In genomic region chr16:4899474-4899846, GRCh38 we compare ENCODE assay signal across 24 cellular contexts. TPM values are rescaled to one million over a fixed set of nuclear protein-coding genes. Genes with fewer than 3 reads are reported as not detected.
DNase-seq lines count a peak whose midpoint lies in the region; FAIRE-seq and TF ChIP-seq lines count a peak whose summit lies in the region.
"Had no signal": no experiment of that assay in that cellular context is flagged by ENCODE, and none has a peak within 500 bp of the region (broad histone marks: within the 10 kb centered on the region; RNA-seq: fewer than 3 reads in every experiment).

No MANE protein-coding gene starts in this region.

- H3K4me3 Mint-ChIP-seq in MCF 10A (ENCODE audit: unreplicated experiment) (no peak overlapping the region), type B pancreatic cell (no peak overlapping the region)
- H3K4me3 Mint-ChIP-seq: CD4-positive, alpha-beta T cell; GM23338; HFFc6; IgD-negative memory B cell had no signal

- 79 to 88% (median 86%) methylated on average over 6 of the region's 6 CpGs for whole genome bisulfite sequencing in spleen, 5 donors

- H3K4me1 Mint-ChIP-seq in MCF 10A (ENCODE audit: insufficient read depth, unreplicated experiment) (no peaks in the 10 kb centered on the region), type B pancreatic cell (ENCODE audit: unreplicated experiment) (no peaks in the 10 kb centered on the region)
- H3K4me1 Mint-ChIP-seq: IgD-negative memory B cell had no signal

- CTCF ChIA-PET in MCF 10A (lab: Yijun Ruan, JAX) = interaction anchor here (0.6 to 1.7 kb wide), 4 partner anchors 56 to 193 kb away, joined by 3 to 5 read pairs (median 4); no protein-coding TSS in a partner anchor

- H2AFZ ChIP-seq in keratinocyte (ENCODE audit: control insufficient read depth, low read length) = no peak overlapping the region
- H2AFZ ChIP-seq: GM23338 had no signal

- H3K9me3 ChIP-seq in breast epithelium (peaks cover 0 to 4% of the 10 kb centered on the region in 2 donors), keratinocyte (ENCODE audit: control insufficient read depth, low read depth, low read length) (no peaks in the 10 kb centered on the region), spleen (peaks cover 0 to 9% (median 2%) of the 10 kb centered on the region in 8 donors)
- H3K9me3 ChIP-seq: A549 had no signal

- POLR2A ChIA-PET in MCF 10A (lab: Yijun Ruan, JAX) = interaction anchor here (0.7 to 1.9 kb wide), 2 partner anchors 16 to 36 kb away, joined by 4 to 6 read pairs; no protein-coding TSS in a partner anchor

- H3K4me1 ChIP-seq in breast epithelium = peaks cover 0 to 7% of the 10 kb centered on the region in 2 donors
- H3K4me1 ChIP-seq in keratinocyte (ENCODE audit: control insufficient read depth, extremely low read depth, insufficient read depth, low read length) = no peaks in the 10 kb centered on the region
- H3K4me1 ChIP-seq in spleen = no peaks in the 10 kb centered on the region
- H3K4me1 ChIP-seq: A549 had no signal

- FAIRE-seq in keratinocyte (lab: Jason Lieb, UNC) = peak; percentile 23
- FAIRE-seq: A549, GM12892, GM18507, H54 had no signal

- TF ChIP-seq CTCF in breast epithelium (IDR thresholded peaks at IDR 0.05) (no peak), MCF 10A (IDR thresholded peaks at IDR 0.05; ENCODE audit: unreplicated experiment) (no peak), keratinocyte (optimal IDR thresholded peaks at IDR 0.05 in 1 of 3, IDR thresholded peaks at IDR 0.05 in 1 of 3, conservative IDR thresholded peaks at IDR 0.05 in 1 of 3; ENCODE audit: extremely low read depth in 1 of 3, insufficient read depth in 2 of 3, low read length in 3 of 3) (no peak), type B pancreatic cell (conservative IDR thresholded peaks at IDR 0.05) (no peak), spleen (IDR thresholded peaks at IDR 0.05 in 8 of 11, conservative IDR thresholded peaks at IDR 0.05 in 3 of 11) (no peak)

- peaks cover 95% of the 10 kb centered on the region for H3K36me3 Mint-ChIP-seq in MCF 10A (ENCODE audit: insufficient read depth, unreplicated experiment)
- peaks cover 14% of the 10 kb centered on the region for H3K36me3 Mint-ChIP-seq in type B pancreatic cell
- H3K36me3 Mint-ChIP-seq: IgD-negative memory B cell had no signal

- H3K27ac Mint-ChIP-seq in MCF 10A (ENCODE audit: low read depth, unreplicated experiment) (no peak overlapping the region), type B pancreatic cell (peak overlapping the region; percentile 20)
- H3K27ac Mint-ChIP-seq: CD4-positive, alpha-beta T cell; GM23338; HFFc6; IgD-negative memory B cell had no signal

- no peaks in the 10 kb centered on the region for H3K79me2 ChIP-seq in keratinocyte (ENCODE audit: control insufficient read depth, insufficient read depth, low read length)

- H3K9ac ChIP-seq in keratinocyte (ENCODE audit: control insufficient read depth, extremely low read depth, insufficient read depth, low read length) = no peak overlapping the region

- H4K20me1 ChIP-seq in keratinocyte (ENCODE audit: control insufficient read depth, extremely low read depth, insufficient read depth, low read length) = no peaks in the 10 kb centered on the region

- no peak for TF ChIP-seq POLR2A in breast epithelium (IDR thresholded peaks at IDR 0.05)
- no peak for TF ChIP-seq POLR2A in spleen (IDR thresholded peaks at IDR 0.05)

- H3K9me3 Mint-ChIP-seq in MCF 10A (ENCODE audit: unreplicated experiment) (no peaks in the 10 kb centered on the region), type B pancreatic cell (no peaks in the 10 kb centered on the region)
- H3K9me3 Mint-ChIP-seq: CD4-positive, alpha-beta T cell had no signal

- no peak overlapping the region for H3K4me3 ChIP-seq in breast epithelium
- no peak overlapping the region for H3K4me3 ChIP-seq in keratinocyte (ENCODE audit: control insufficient read depth in 2 of 3, extremely low read depth in 1 of 3, insufficient read depth in 2 of 3, low read depth in 1 of 3, low read length in 3 of 3)
- H3K4me3 ChIP-seq in spleen = no peak overlapping the region
- H3K4me3 ChIP-seq: A549, GM23338 had no signal

- intact Hi-C loops in breast epithelium (cut with DNase I; ENCODE audit: low total_unique reads) = loop anchor here (2.0 kb wide), 1 partner anchor 53 kb away; the partner anchor contains the start of genes GLYR1 and UBN1
- intact Hi-C loops in MCF 10A (cut with micrococcal nuclease) = no loop called here
- intact Hi-C loops in spleen (cut with DNase I; ENCODE audit: low total_unique reads) = no loop called here

- H3K4me2 ChIP-seq in keratinocyte (ENCODE audit: control insufficient read depth, extremely low read depth, insufficient read depth, low read depth, low read length) = no peak overlapping the region
- H3K4me2 ChIP-seq: A549, GM23338 had no signal

- no peaks in the 10 kb centered on the region for H3K27me3 ChIP-seq in breast epithelium
- no peaks in the 10 kb centered on the region for H3K27me3 ChIP-seq in keratinocyte (ENCODE audit: control insufficient read depth, extremely low read depth, insufficient read depth, low read length)
- peaks cover 0 to 52% (median 5%) of the 10 kb centered on the region in 7 donors for H3K27me3 ChIP-seq in spleen (replicated peaks in 1 of 7)

- peak overlapping the region; percentile 38 to 78 for H3K27ac ChIP-seq in breast epithelium
- H3K27ac ChIP-seq in keratinocyte (ENCODE audit: control insufficient read depth, insufficient read depth, low read length) = no peak overlapping the region
- H3K27ac ChIP-seq in spleen = no peak overlapping the region
- H3K27ac ChIP-seq: 22Rv1, A549, C4-2B, HL-60 had no signal

- H3K36me3 ChIP-seq in breast epithelium (peaks cover 4% of the 10 kb centered on the region), keratinocyte (ENCODE audit: control insufficient read depth in 2 of 2, extremely low read depth in 1 of 2, insufficient read depth in 2 of 2, low read length in 2 of 2) (peaks cover 16 to 31% of the 10 kb centered on the region in 2 experiments), spleen (no peaks in the 10 kb centered on the region)

- BruUV-seq in MCF 10A (replicated peaks; lab: Mats Ljungman, UMichigan) = no TSS peak

- no peaks in the 10 kb centered on the region for H3K9me1 ChIP-seq in keratinocyte (ENCODE audit: control insufficient read depth, extremely low read depth, insufficient read depth, low read length)

- H3K27me3 Mint-ChIP-seq in MCF 10A (ENCODE audit: insufficient read depth, unreplicated experiment) (no peaks in the 10 kb centered on the region), type B pancreatic cell (no peaks in the 10 kb centered on the region)

- dilution Hi-C loops in keratinocyte (cut with MboI; ENCODE audit: extremely low pct_ligation_motif_present, low sequenced_read_pairs) = no loop called here

- no peak for DNase-seq in breast epithelium (ENCODE audit: low spot score in 2 of 2)
- DNase-seq in MCF 10A (ENCODE audit: unreplicated experiment) = no peak
- DNase-seq in keratinocyte (ENCODE audit: low read depth, low spot score) = no peak
- DNase-seq in type B pancreatic cell (ENCODE audit: extremely low spot score, unreplicated experiment) = no peak
- no peak for DNase-seq in globus pallidus (ENCODE audit: low spot score)
- no peak for DNase-seq in spleen
- DNase-seq: AML-193; CD4-positive, alpha-beta T cell; DMS153; DMS79; GDM1; HCEC 1CT; HFFc6 had no signal

RNA-seq across cellular contexts. Expression of gene PPL, which starts 37.5 kb away (rescaled TPM):
- total RNA-seq in breast epithelium = 100 to 1,000 TPM in 1 of 3 donors, 10 to 100 TPM in 2; 53.1 to 169 (median 97.5) TPM
- total RNA-seq in MCF 10A (2022) = 49.1 and 50.1 TPM in 2 replicates
- 23.5 to 26.6 TPM (median 25.3 TPM) in 3 replicates for polyA plus RNA-seq in keratinocyte
- 237 TPM for polyA plus RNA-seq in keratinocyte (2011; ENCODE audit: low read depth)
- 12.3 and 19.0 TPM in 2 replicates for polyA plus RNA-seq in keratinocyte (2011; cell fraction: cytosol; rRNA removed)
- polyA plus RNA-seq in keratinocyte (2011; cell fraction: nucleus; rRNA removed) = 72.2 and 79.3 TPM in 2 replicates
- 50.0 and 150 TPM in 2 replicates for polyA plus RNA-seq in keratinocyte (2012; ENCODE audit: low replicate concordance)
- polyA minus RNA-seq in keratinocyte = 41.8 to 81.9 TPM (median 44.7 TPM) in 3 replicates
- 23.4 TPM for polyA minus RNA-seq in keratinocyte (2011; cell fraction: cytosol; rRNA and poly(A)+ RNA removed)
- 53.6 and 54.8 TPM in 2 replicates for polyA minus RNA-seq in keratinocyte (2011; cell fraction: nucleus; rRNA and poly(A)+ RNA removed)
- 142 and 428 TPM in 2 replicates for total RNA-seq in type B pancreatic cell (ENCODE audit: low replicate concordance)
- total RNA-seq in spleen = under 1 TPM in 4 of 7 donors, not detected in 3; 0.18 to 0.37 (median 0.19) TPM
- under 1 TPM; 0.11 to 0.77 (median 0.29) TPM for polyA plus RNA-seq in spleen
- total RNA-seq: CD4-positive, alpha-beta T cell had no signal

RNA-seq across cellular contexts. Expression of gene UBN1, which starts 52.2 kb away (rescaled TPM):
- total RNA-seq in breast epithelium (10 to 100 TPM; 28.8 to 32.8 (median 29.1) TPM), MCF 10A (2022) (33.3 and 38.1 TPM in 2 replicates), type B pancreatic cell (ENCODE audit: low replicate concordance) (39.4 and 41.4 TPM in 2 replicates), spleen (10 to 100 TPM; 41.6 to 69.4 (median 58.9) TPM)
- polyA plus RNA-seq in keratinocyte (9.5 to 19.6 TPM (median 11.5 TPM) in 3 replicates), spleen (10 to 100 TPM in 1 of 3 donors, 1 to 10 TPM in 2; 4.8 to 16.2 (median 5.5) TPM)
- polyA plus RNA-seq in keratinocyte (2011; ENCODE audit: low read depth) = 92.6 TPM
- 11.5 and 14.0 TPM in 2 replicates for polyA plus RNA-seq in keratinocyte (2011; cell fraction: cytosol; rRNA removed)
- polyA plus RNA-seq in keratinocyte (2011; cell fraction: nucleus; rRNA removed) = 39.0 and 42.0 TPM in 2 replicates
- polyA plus RNA-seq in keratinocyte (2012; ENCODE audit: low replicate concordance) = 20.9 and 26.0 TPM in 2 replicates
- polyA minus RNA-seq in keratinocyte = 21.3 to 78.4 TPM (median 21.5 TPM) in 3 replicates
- 23.4 TPM for polyA minus RNA-seq in keratinocyte (2011; cell fraction: cytosol; rRNA and poly(A)+ RNA removed)
- 28.7 and 42.0 TPM in 2 replicates for polyA minus RNA-seq in keratinocyte (2011; cell fraction: nucleus; rRNA and poly(A)+ RNA removed)

RNA-seq across cellular contexts. Expression of gene GLYR1, which starts 52.4 kb away (rescaled TPM):
- total RNA-seq in breast epithelium = 10 to 100 TPM; 57.2 to 79.0 (median 58.1) TPM
- 67.3 and 77.3 TPM in 2 replicates for total RNA-seq in MCF 10A (2022)
- 38.7 to 42.6 TPM (median 39.8 TPM) in 3 replicates for polyA plus RNA-seq in keratinocyte
- polyA plus RNA-seq in keratinocyte (2011; ENCODE audit: low read depth) = 69.2 TPM
- 22.2 and 25.3 TPM in 2 replicates for polyA plus RNA-seq in keratinocyte (2011; cell fraction: cytosol; rRNA removed)
- polyA plus RNA-seq in keratinocyte (2011; cell fraction: nucleus; rRNA removed) = 59.7 and 68.2 TPM in 2 replicates
- 27.3 and 41.6 TPM in 2 replicates for polyA plus RNA-seq in keratinocyte (2012; ENCODE audit: low replicate concordance)
- 24.0 to 60.5 TPM (median 39.2 TPM) in 3 replicates for polyA minus RNA-seq in keratinocyte
- 21.7 TPM for polyA minus RNA-seq in keratinocyte (2011; cell fraction: cytosol; rRNA and poly(A)+ RNA removed)
- 18.7 and 28.8 TPM in 2 replicates for polyA minus RNA-seq in keratinocyte (2011; cell fraction: nucleus; rRNA and poly(A)+ RNA removed)
- 120 and 126 TPM in 2 replicates for total RNA-seq in type B pancreatic cell (ENCODE audit: low replicate concordance)
- 100 to 1,000 TPM in 1 of 7 donors, 10 to 100 TPM in 6; 47.2 to 117 (median 83.1) TPM for total RNA-seq in spleen
- polyA plus RNA-seq in spleen = 10 to 100 TPM; 26.6 to 53.4 (median 34.0) TPM

RNA-seq across cellular contexts. Expression of gene SEC14L5, which starts 58.7 kb away (rescaled TPM):
- total RNA-seq in breast epithelium = 1 to 10 TPM in 1 of 3 donors, under 1 TPM in 2; 0.33 to 1.3 (median 0.59) TPM
- 0.22 TPM in 1 of 2 replicates, not detected in the other for total RNA-seq in MCF 10A (2022)
- 0.04 to 0.08 TPM in 2 of 3 replicates, not detected in the other for polyA plus RNA-seq in keratinocyte
- not detected for polyA plus RNA-seq in keratinocyte (2011; ENCODE audit: low read depth)
- 0.01 TPM in 2 replicates for polyA plus RNA-seq in keratinocyte (2011; cell fraction: cytosol; rRNA removed)
- polyA plus RNA-seq in keratinocyte (2011; cell fraction: nucleus; rRNA removed) = 0.10 TPM in 1 of 2 replicates, not detected in the other
- polyA plus RNA-seq in keratinocyte (2012; ENCODE audit: low replicate concordance) = 0.18 and 0.23 TPM in 2 replicates
- polyA minus RNA-seq in keratinocyte = not detected in 3 replicates
- not detected for polyA minus RNA-seq in keratinocyte (2011; cell fraction: cytosol; rRNA and poly(A)+ RNA removed)
- not detected in 2 replicates for polyA minus RNA-seq in keratinocyte (2011; cell fraction: nucleus; rRNA and poly(A)+ RNA removed)
- total RNA-seq in type B pancreatic cell (ENCODE audit: low replicate concordance) = 0.71 and 0.92 TPM in 2 replicates
- under 1 TPM in 6 of 7 donors, not detected in 1; 0.13 to 0.94 (median 0.60) TPM for total RNA-seq in spleen
- under 1 TPM; 0.06 to 0.26 (median 0.11) TPM for polyA plus RNA-seq in spleen
- total RNA-seq: CD4-positive, alpha-beta T cell; HFFc6; HT1080 had no signal
- polyA plus RNA-seq: BJ had no signal

Comparison
In these comparisons a context has a peak if more than half of its experiments do, and no peak if none do; other contexts are left out.
1. H3K27ac ChIP-seq: peak in breast epithelium (2 of 2); none in keratinocyte (single experiment) and spleen (0 of 8).
2. RNA of gene PPL, which starts 37.5 kb away (total RNA-seq): 142 to 428 TPM in type B pancreatic cell, 53.1 to 169 TPM in breast epithelium and 49.1 to 50.1 TPM in MCF 10A; 0.18 to 0.37 TPM in spleen; every median in the first group is over 10 times any median in the second.